Comparison of ENCODE assay signal across 8 cellular contexts in genomic region chr14:81533536-81534343, GRCh38. TPM values are rescaled to one million over a fixed set of nuclear protein-coding genes. Genes with fewer than 3 reads are reported as not detected.
DNase-seq lines count a peak whose midpoint lies in the region; ATAC-seq, FAIRE-seq and TF ChIP-seq lines count a peak whose summit lies in the region.

Gene SEL1L (minus strand): TSS chr14:81533853. CDS start chr14:81533744, 109 bp downstream.

- H3K4me3 Mint-ChIP-seq in natural killer cell: peak within 1 kb of the TSS; percentile 95

- H3K4me1 Mint-ChIP-seq in natural killer cell: peaks cover 33 to 38% of the 10 kb centered on the region in 2 donors

- H3K9me3 ChIP-seq in Loucy (ENCODE audit: insufficient read depth, low read depth, low read length): no peaks in the 10 kb centered on the region

- peaks cover 0 to 4% of the 10 kb centered on the region in 2 donors for H3K9me3 Mint-ChIP-seq in natural killer cell

- peaks cover 38% of the 10 kb centered on the region for H3K4me1 ChIP-seq in Loucy (ENCODE audit: insufficient read depth, low read length, poor library complexity, severe bottlenecking)

- peak; percentile 89 to 97 (median 93) for ATAC-seq in natural killer cell

- peak within 1 kb of the TSS; percentile 87 for H3K9ac ChIP-seq in Loucy (ENCODE audit: low read depth, low read length, poor library complexity, severe bottlenecking)

- H3K4me3 ChIP-seq in Loucy (ENCODE audit: low read length, poor library complexity, severe bottlenecking): peak within 1 kb of the TSS; percentile 96

- H3K27me3 ChIP-seq in Loucy (ENCODE audit: insufficient read depth, low read length, poor library complexity, severe bottlenecking): peaks cover 5% of the 10 kb centered on the region

- H3K27ac Mint-ChIP-seq in natural killer cell: peak within 1 kb of the TSS; percentile 82 to 95

- intact Hi-C loops in natural killer cell (cut with micrococcal nuclease): loop anchor here (1.0 to 10.0 kb wide), 3 partner anchors 59 to 363 kb away; no protein-coding TSS in a partner anchor

- TF ChIP-seq POLR2A in H54 (IDR thresholded peaks at IDR 0.05; ENCODE audit: low read depth, low read length): peak; percentile 72
- peak; percentile 92 for TF ChIP-seq POLR2A in Raji (IDR thresholded peaks at IDR 0.05; ENCODE audit: insufficient read depth, low read depth, low read length)

- peaks cover 5% of the 10 kb centered on the region for H3K36me3 Mint-ChIP-seq in natural killer cell

- H3K9me2 ChIP-seq in Loucy (replicated peaks; ENCODE audit: low read depth, low read length): no peaks in the 10 kb centered on the region

- peaks cover 49% of the 10 kb centered on the region for H3K79me2 ChIP-seq in Loucy (ENCODE audit: insufficient read depth, low read length)

- DNase-seq in EL (peak; percentile 100), H54 (ENCODE audit: insufficient read length, low spot score) (peak; percentile 52), fibroblast of peridontal ligament (ENCODE audit: extremely low read depth) (peak; percentile 100), natural killer cell (peak; percentile 99)
- peak; percentile 100 for DNase-seq in activated T-helper 9 cell treated with anti-CD3 and anti-CD28 coated beads, Interleukin-2, amount 50 U/mL, for 16 hours (ENCODE audit: low read depth)
- peak; percentile 100 for DNase-seq in stimulated activated naive CD4-positive, alpha-beta T cell treated with Interleukin-2 at 50 U/mL for 16 hours (lab: John Stamatoyannopoulos, UW)

- H3K36me3 ChIP-seq in Loucy (ENCODE audit: insufficient read depth, low read length): no peaks in the 10 kb centered on the region

- peak within 1 kb of the TSS; percentile 80 for H3K4me2 ChIP-seq in Loucy (ENCODE audit: low read depth, low read length, poor library complexity, severe bottlenecking)

- peaks cover 6 to 20% of the 10 kb centered on the region in 2 donors for H3K27me3 Mint-ChIP-seq in natural killer cell (ENCODE audit: low read depth in 2 of 2)

- H2AFZ ChIP-seq in Loucy (ENCODE audit: low read length): peak within 1 kb of the TSS; percentile 88

- peak; percentile 89 for FAIRE-seq in H54 (lab: Jason Lieb, UNC)

- no peaks in the 10 kb centered on the region for H3F3A ChIP-seq in Loucy (ENCODE audit: low read depth)

- H4K20me1 ChIP-seq in Loucy (ENCODE audit: insufficient read depth, low read length, poor library complexity, severe bottlenecking): peaks cover 41% of the 10 kb centered on the region

- TF ChIP-seq CTCF in Loucy (conservative IDR thresholded peaks at IDR 0.05; ENCODE audit: low read length) (no peak), natural killer cell (IDR thresholded peaks at IDR 0.05) (no peak)

RNA-seq across cellular contexts. Expression of gene SEL1L, which starts in this region (rescaled TPM):
- 10 to 100 TPM; 55.0 to 93.0 (median 77.0) TPM for total RNA-seq in natural killer cell

Comparison
In these comparisons a context has a peak if more than half of its experiments do, and no peak if none do; other contexts are left out.
1. Peak in every context shown above with its lines: DNase-seq, ATAC-seq and H3K4me3 ChIP-seq.